1 cellular context compared by ENCODE assay signal in genomic region chr12:70242695-70243509, GRCh38.
TF ChIP-seq lines count a peak whose summit lies in the region.

CNOT2 (plus strand) TSS chr12:70243433; CDS start chr12:70278227, 34,794 bp downstream.

TF ChIP-seq in K562, 482 proteins besides CTCF, POLR2A, EP300 and RAD21 (continued from another document and continues in another):
- TF ChIP-seq GTF2F1 (IDR thresholded peaks at IDR 0.05; ENCODE audit: low read depth, low read length) (no peak), CXXC5 (CRISPR knock-in tag; IDR thresholded peaks at IDR 0.05) (peak; percentile 77), ZNF766 (CRISPR knock-in tag; conservative IDR thresholded peaks at IDR 0.05) (no peak), EZH2 (IDR thresholded peaks at IDR 0.05; ENCODE audit: borderline replicate concordance, low read depth, low read length) (no peak), BRF2 (IDR thresholded peaks at IDR 0.05; ENCODE audit: borderline replicate concordance, insufficient read depth, insufficient read length) (no peak), IRF1 (CRISPR knock-in tag; IDR thresholded peaks at IDR 0.05; ENCODE audit: borderline replicate concordance) (0 out of 2 replicates have a peak, but pooled peaks have one; percentile 37), CBX2 (IDR thresholded peaks at IDR 0.05; ENCODE audit: insufficient read depth, low read length, poor library complexity, severe bottlenecking) (no peak), CLOCK (CRISPR knock-in tag; IDR thresholded peaks at IDR 0.05; ENCODE audit: borderline replicate concordance) (no peak), ZNF224 (CRISPR knock-in tag; IDR thresholded peaks at IDR 0.05) (no peak), ZNF184 (CRISPR knock-in tag; IDR thresholded peaks at IDR 0.05) (no peak), FUS (optimal IDR thresholded peaks at IDR 0.05; ENCODE audit: low read depth, low read length) (no peak), MLX (CRISPR knock-in tag; conservative IDR thresholded peaks at IDR 0.05) (no peak), CREB3L1 (IDR thresholded peaks at IDR 0.05; ENCODE audit: borderline replicate concordance, low read depth) (peak; percentile 89; the same call in 1 of the 2 replicates), ZC3H11A (IDR thresholded peaks at IDR 0.05; ENCODE audit: low read depth, low read length) (no peak), BACH1 (tag; IDR thresholded peaks at IDR 0.05) (no peak), ARID2 (IDR thresholded peaks at IDR 0.05) (0 out of 2 replicates have a peak, but pooled peaks have one; percentile 18), ZBTB43 (CRISPR knock-in tag; IDR thresholded peaks at IDR 0.05) (0 out of 2 replicates have a peak, but pooled peaks have one; percentile 51), HMG20A (CRISPR knock-in tag; conservative IDR thresholded peaks at IDR 0.05) (no peak), E2F4 (CRISPR knock-in tag; IDR thresholded peaks at IDR 0.05; ENCODE audit: low read depth) (peak; percentile 64; the same call in 1 of the 2 replicates), HOXB6 (CRISPR knock-in tag; IDR thresholded peaks at IDR 0.05; ENCODE audit: borderline replicate concordance) (no peak), KHSRP (IDR thresholded peaks at IDR 0.05) (no peak), ETS2 (tag; IDR thresholded peaks at IDR 0.05; ENCODE audit: borderline replicate concordance, poor library complexity, severe bottlenecking) (no peak), MEF2D (tag; conservative IDR thresholded peaks at IDR 0.05; ENCODE audit: low read depth) (0 out of 2 replicates have a peak, but pooled peaks have one; percentile 16), ZNF12 (CRISPR knock-in tag; IDR thresholded peaks at IDR 0.05) (no peak), HIVEP1 (CRISPR knock-in tag; IDR thresholded peaks at IDR 0.05) (no peak), HNRNPUL1 (IDR thresholded peaks at IDR 0.05; ENCODE audit: low read length) (no peak), ZFP91 (CRISPR knock-in tag; IDR thresholded peaks at IDR 0.05) (no peak), XRCC3 (IDR thresholded peaks at IDR 0.05) (no peak), ZFPM2 (CRISPR knock-in tag; IDR thresholded peaks at IDR 0.05) (0 out of 2 replicates have a peak, but pooled peaks have one; percentile 39), SMAD3 (CRISPR knock-in tag; conservative IDR thresholded peaks at IDR 0.05) (no peak), GTF3C2 (IDR thresholded peaks at IDR 0.05; ENCODE audit: borderline replicate concordance, extremely low read depth, insufficient read length) (no peak), CEBPG (CRISPR knock-in tag; IDR thresholded peaks at IDR 0.05) (peak; percentile 77), CEBPG (tag; conservative IDR thresholded peaks at IDR 0.05 in 1 of 2, IDR thresholded peaks at IDR 0.05 in 1 of 2) (peak; percentile 17 to 70; a peak in 2 of 4 replicates), ZNF140 (CRISPR knock-in tag; IDR thresholded peaks at IDR 0.05) (no peak), E2F3 (CRISPR knock-in tag; IDR thresholded peaks at IDR 0.05) (no peak), ZNF76 (CRISPR knock-in tag; IDR thresholded peaks at IDR 0.05; ENCODE audit: borderline replicate concordance) (peak; percentile 68; the same call in 1 of the 2 replicates), CHCHD3 (CRISPR knock-in tag; IDR thresholded peaks at IDR 0.05) (no peak), SRSF9 (IDR thresholded peaks at IDR 0.05; ENCODE audit: borderline replicate concordance, low read depth, low read length) (no peak), USF2 (CRISPR knock-in tag; IDR thresholded peaks at IDR 0.05) (no peak), HDGF (IDR thresholded peaks at IDR 0.05) (no peak), MLLT1 (IDR thresholded peaks at IDR 0.05) (peak in 1 of 2 experiments; percentile 48; a peak in 2 of 4 replicates), SMC3 (conservative IDR thresholded peaks at IDR 0.05; ENCODE audit: insufficient read depth, low read depth, low read length) (no peak), SMARCB1 (IDR thresholded peaks at IDR 0.05; ENCODE audit: insufficient read length, low read depth) (no peak), ZNF444 (CRISPR knock-in tag; IDR thresholded peaks at IDR 0.05) (no peak), PPARD (CRISPR knock-in tag; IDR thresholded peaks at IDR 0.05) (no peak), RBM17 (IDR thresholded peaks at IDR 0.05; ENCODE audit: borderline replicate concordance, low read depth, low read length) (no peak)
